Comparison of ENCODE assay signal across 12 cellular contexts in the genomic region with DNA sequence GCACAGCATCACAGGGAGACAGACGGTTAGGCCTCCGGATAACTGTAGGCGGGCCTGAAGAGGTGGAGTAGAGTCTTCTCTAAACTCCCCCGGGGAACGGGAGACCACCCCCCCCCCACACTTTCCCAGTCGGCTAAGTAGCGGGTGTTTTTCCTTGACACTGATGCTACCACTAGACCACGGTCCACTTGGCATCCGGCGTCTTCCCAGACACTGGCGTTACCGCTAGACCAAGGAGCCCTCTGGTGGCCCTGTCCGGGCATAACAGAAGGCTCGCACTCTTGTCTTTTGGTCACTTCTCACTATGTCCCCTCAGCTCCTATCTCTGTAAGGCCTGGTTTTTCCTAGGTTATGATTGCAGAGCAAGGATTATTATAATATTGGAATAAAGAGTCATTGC. TPM values are rescaled to one million over a fixed set of nuclear protein-coding genes. Genes with fewer than 3 reads are reported as not detected.
DNase-seq lines count a peak whose midpoint lies in the region; ATAC-seq, FAIRE-seq and TF ChIP-seq lines count a peak whose summit lies in the region.
"Had no signal": no experiment of that assay in that cellular context is flagged by ENCODE, and none has a peak within 500 bp of the region (broad histone marks: within the 10 kb centered on the region; RNA-seq: fewer than 3 reads in every experiment).

No MANE protein-coding gene starts in this region.

- H3K36me3 Mint-ChIP-seq in activated CD8-positive, alpha-beta memory T cell treated with anti-CD3 and anti-CD28 coated beads, Interleukin-2, amount 10 ng/mL, durations not matched to agents 7 days and 5 days, result no peaks in the 10 kb centered on the region

- no peak overlapping the region for H3K4me2 ChIP-seq in HepG2 (ENCODE audit: low read depth, low read length)

- no peaks in the 10 kb centered on the region for H3K27me3 Mint-ChIP-seq in activated CD8-positive, alpha-beta memory T cell treated with anti-CD3 and anti-CD28 coated beads, Interleukin-2, amount 10 ng/mL, durations not matched to agents 7 days and 5 days

- no peak overlapping the region for H3K4me3 ChIP-seq in BE2C (ENCODE audit: low read depth, low read length)
- no peak overlapping the region for H3K4me3 ChIP-seq in GM12875 (ENCODE audit: low read depth, low read length)
- H3K4me3 ChIP-seq in HepG2 (replicated peaks in 1 of 3; ENCODE audit: insufficient read depth in 1 of 3, low read depth in 2 of 3, low read length in 3 of 3), result no peak overlapping the region

- CTCF ChIA-PET in activated CD8-positive, alpha-beta memory T cell treated with anti-CD3 and anti-CD28 coated beads, Interleukin-2, amount 10 ng/mL, durations not matched to agents 7 days and 5 days (lab: Charles Lee), result interaction anchor here (0.7 to 2.3 kb wide), 5 partner anchors 8 to 268 kb away, joined by 3 to 11 read pairs (median 4); no protein-coding TSS in a partner anchor
- CTCF ChIA-PET in HepG2 (lab: Yijun Ruan, JAX; ENCODE audit: low intra/inter-chr PET ratio, low total read pairs), result no interaction called here

- no peak overlapping the region for H2AFZ ChIP-seq in HepG2 (ENCODE audit: low read length)

- peaks cover 10% of the 10 kb centered on the region for H3K4me1 Mint-ChIP-seq in activated CD8-positive, alpha-beta memory T cell treated with anti-CD3 and anti-CD28 coated beads, Interleukin-2, amount 10 ng/mL, durations not matched to agents 7 days and 5 days

- H3K36me3 ChIP-seq in BE2C (no peaks in the 10 kb centered on the region), HepG2 (replicated peaks in 1 of 2; ENCODE audit: control insufficient read depth in 1 of 2, insufficient read depth in 2 of 2, low read length in 2 of 2) (no peaks in the 10 kb centered on the region)

- intact Hi-C loops in HepG2 (cut with micrococcal nuclease; ENCODE audit: unreplicated experiment), result no loop called here

- no peak overlapping the region for H3K4me3 Mint-ChIP-seq in activated CD8-positive, alpha-beta memory T cell treated with anti-CD3 and anti-CD28 coated beads, Interleukin-2, amount 10 ng/mL, durations not matched to agents 7 days and 5 days
- H3K4me3 Mint-ChIP-seq: T-helper 1 cell treated with Interleukin-12 subunit alpha and Interleukin-12 subunit beta and Interleukin-4 antibody, amounts not matched to agents 30 μg/mL and 1 μg/mL, for 36 hours had no signal

- ATAC-seq in activated CD8-positive, alpha-beta memory T cell treated with anti-CD3 and anti-CD28 coated beads, Interleukin-2, amount 10 ng/mL, durations not matched to agents 7 days and 5 days, result no peak
- ATAC-seq in HepG2 (no peak), HG02870 (IDR thresholded peaks at IDR 0.05; ENCODE audit: unreplicated experiment) (no peak), HG03039 (IDR thresholded peaks at IDR 0.05; ENCODE audit: unreplicated experiment) (no peak)

- TF ChIP-seq POLR2A in HepG2 (IDR thresholded peaks at IDR 0.05; ENCODE audit: insufficient read depth in 1 of 2, low read depth in 2 of 2, low read length in 2 of 2), result no peak

- H3K27ac ChIP-seq in HepG2 (ENCODE audit: extremely low read length, insufficient read depth, low read length), result no peak overlapping the region

- TF ChIP-seq EP300 in HepG2 (IDR thresholded peaks at IDR 0.05; ENCODE audit: low read depth in 2 of 2, low read length in 2 of 2) (no peak), HepG2 (CRISPR knock-in tag; IDR thresholded peaks at IDR 0.05; ENCODE audit: borderline replicate concordance) (no peak)

- H3K79me2 ChIP-seq in HepG2 (ENCODE audit: insufficient read depth, low read length), result no peaks in the 10 kb centered on the region

- H3K27me3 ChIP-seq in BE2C (no peaks in the 10 kb centered on the region), HepG2 (ENCODE audit: control insufficient read depth in 1 of 2, insufficient read depth in 2 of 2, low read length in 2 of 2) (peaks cover 0 to 11% of the 10 kb centered on the region in 2 experiments; a peak in 1 of 5 replicates)

- H3K9me3 ChIP-seq in BE2C (no peaks in the 10 kb centered on the region), HepG2 (ENCODE audit: low read length) (peaks cover 9% of the 10 kb centered on the region)

- BruUV-seq in HepG2 (replicated peaks; lab: Mats Ljungman, UMichigan), result no TSS peak

- TF ChIP-seq CTCF in BE2C (IDR thresholded peaks at IDR 0.05; ENCODE audit: low read depth, low read length) (peak; percentile 44; the same call in 1 of the 2 replicates), GM12875 (IDR thresholded peaks at IDR 0.05; ENCODE audit: borderline replicate concordance, insufficient read depth, low read depth, low read length) (peak; percentile 33; the same call in 1 of the 2 replicates), HepG2 (CRISPR knock-in tag; IDR thresholded peaks at IDR 0.05) (peak; percentile 50)

- in situ Hi-C loops in HepG2 (cut with HindIII; ENCODE audit: extremely low pct_ligation_motif_present, low pct_unique_long_range_greater_than_20kb), result no loop called here

- no peaks in the 10 kb centered on the region; the same call in 1 of the 2 replicates for H4K20me1 ChIP-seq in HepG2 (ENCODE audit: insufficient read depth, low read length)

- FAIRE-seq in HepG2 (lab: Jason Lieb, UNC), result no peak
- FAIRE-seq: kidney had no signal

- no peaks in the 10 kb centered on the region for H3K9me3 Mint-ChIP-seq in activated CD8-positive, alpha-beta memory T cell treated with anti-CD3 and anti-CD28 coated beads, Interleukin-2, amount 10 ng/mL, durations not matched to agents 7 days and 5 days (ENCODE audit: low read depth)
- H3K9me3 Mint-ChIP-seq: T-helper 1 cell treated with Interleukin-12 subunit alpha and Interleukin-12 subunit beta and Interleukin-4 antibody, amounts not matched to agents 30 μg/mL and 1 μg/mL, for 36 hours had no signal

- DNase-seq in BE2C, result peak; percentile 57
- DNase-seq in activated CD8-positive, alpha-beta memory T cell treated with anti-CD3 and anti-CD28 coated beads, Interleukin-2, amount 10 ng/mL, durations not matched to agents 7 days and 5 days, result peak; percentile 55
- DNase-seq in HepG2 (ENCODE audit: low spot score), result no peak
- no peak for DNase-seq in cerebellum (ENCODE audit: low spot score)
- DNase-seq in H4 (ENCODE audit: low spot score), result no peak
- DNase-seq: activated gamma-delta T cell, kidney, NCI-H446 had no signal

- 0 out of 2 replicates have a peak, but pooled peaks have one; percentile 21 for TF ChIP-seq RAD21 in HepG2 (CRISPR knock-in tag; IDR thresholded peaks at IDR 0.05)

- no peak overlapping the region for H3K27ac Mint-ChIP-seq in activated CD8-positive, alpha-beta memory T cell treated with anti-CD3 and anti-CD28 coated beads, Interleukin-2, amount 10 ng/mL, durations not matched to agents 7 days and 5 days
- H3K27ac Mint-ChIP-seq: T-helper 1 cell treated with Interleukin-12 subunit alpha and Interleukin-12 subunit beta and Interleukin-4 antibody, amounts not matched to agents 30 μg/mL and 1 μg/mL, for 36 hours had no signal

- POLR2A ChIA-PET in HepG2 (lab: Yijun Ruan, JAX), result no interaction called here

- 71% methylated on average over 14 of the region's 14 CpGs for WGBS in HepG2 (ENCODE audit: low lambda C conversion rate)

- no peaks in the 10 kb centered on the region for H3K4me1 ChIP-seq in BE2C
- H3K4me1 ChIP-seq in HepG2 (ENCODE audit: insufficient read depth, low read length), result no peaks in the 10 kb centered on the region

- no peak overlapping the region for H3K9ac ChIP-seq in HepG2 (ENCODE audit: insufficient read depth, low read depth, low read length)

RNA-seq across cellular contexts. Expression of gene NCL, which starts 25.7 kb away (rescaled TPM):
- polyA plus RNA-seq in BE2C (2012; ENCODE audit: insufficient read depth, insufficient read length, low read depth), result 932 TPM
- 100 to 1,000 TPM; 634 to 820 TPM for total RNA-seq in activated CD8-positive, alpha-beta memory T cell treated with anti-CD3 and anti-CD28 coated beads, Interleukin-2, amount 10 ng/mL, durations not matched to agents 7 days and 5 days
- total RNA-seq in HepG2 (2016; rRNA removed; fragmentation: Illumina TruSeq; extraction: Trizol) (779 and 1,144 TPM in 2 replicates), cerebellum (76.1 TPM)
- 61.7 and 76.7 TPM in 2 replicates for total RNA-seq in HepG2 (2016; cell fraction: cytosol; rRNA removed; fragmentation: Illumina TruSeq; extraction: Trizol; ENCODE audit: low read depth)
- total RNA-seq in HepG2 (2016; cell fraction: insoluble cytoplasmic fraction; rRNA removed; fragmentation: Illumina TruSeq; extraction: Trizol), result 790 and 1,072 TPM in 2 replicates
- total RNA-seq in HepG2 (2016; cell fraction: membrane; rRNA removed; fragmentation: Illumina TruSeq; extraction: Trizol), result 128 and 141 TPM in 2 replicates
- total RNA-seq in HepG2 (2016; cell fraction: nucleus; rRNA removed; fragmentation: Illumina TruSeq; extraction: Trizol), result 591 and 635 TPM in 2 replicates
- 91.5 and 105 TPM in 2 replicates for polyA plus RNA-seq in HepG2 (2011; rRNA removed)
- 50.8 and 75.9 TPM in 2 replicates for polyA plus RNA-seq in HepG2 (2011; cell fraction: cytosol; rRNA removed)
- polyA plus RNA-seq in HepG2 (2011; cell fraction: nucleus; rRNA removed), result 99.7 and 139 TPM in 2 replicates
- polyA plus RNA-seq in HepG2 (2012), result 351 and 573 TPM in 2 replicates
- 29.0 and 32.7 TPM in 2 replicates for polyA plus RNA-seq in HepG2 (2016; cell fraction: cytosol; fragmentation: Illumina TruSeq; extraction: Trizol; ENCODE audit: low read depth)
- polyA plus RNA-seq in HepG2 (2016; cell fraction: insoluble cytoplasmic fraction; fragmentation: Illumina TruSeq; extraction: Trizol; ENCODE audit: low read depth), result 1,733 and 1,875 TPM in 2 replicates
- polyA plus RNA-seq in HepG2 (2016; cell fraction: membrane; fragmentation: Illumina TruSeq; extraction: Trizol; ENCODE audit: low read depth), result 54.0 and 78.7 TPM in 2 replicates
- 1,027 and 1,033 TPM in 2 replicates for polyA plus RNA-seq in HepG2 (2016; cell fraction: nucleus; fragmentation: Illumina TruSeq; extraction: Trizol; ENCODE audit: insufficient read depth, low read depth)
- polyA minus RNA-seq in HepG2 (2011; rRNA and poly(A)+ RNA removed; ENCODE audit: low replicate concordance), result 22.3 and 47.2 TPM in 2 replicates
- polyA minus RNA-seq in HepG2 (2011; cell fraction: cytosol; rRNA and poly(A)+ RNA removed), result 85.0 and 124 TPM in 2 replicates
- 218 and 248 TPM in 2 replicates for polyA minus RNA-seq in HepG2 (2011; cell fraction: nucleus; rRNA and poly(A)+ RNA removed)
- total RNA-seq in H4 (2014; rRNA removed; shearing (Covaris generic)), result 82.2 and 136 TPM in 2 replicates

RNA-seq across cellular contexts. Expression of gene NMUR1, which starts 40.3 kb away (rescaled TPM):
- not detected for polyA plus RNA-seq in BE2C (2012; ENCODE audit: insufficient read depth, insufficient read length, low read depth)
- total RNA-seq in activated CD8-positive, alpha-beta memory T cell treated with anti-CD3 and anti-CD28 coated beads, Interleukin-2, amount 10 ng/mL, durations not matched to agents 7 days and 5 days, result 1 to 10 TPM; 3.6 to 8.6 TPM
- total RNA-seq in HepG2 (2016; rRNA removed; fragmentation: Illumina TruSeq; extraction: Trizol), result not detected in 2 replicates
- total RNA-seq in HepG2 (2016; cell fraction: cytosol; rRNA removed; fragmentation: Illumina TruSeq; extraction: Trizol; ENCODE audit: low read depth), result not detected in 2 replicates
- not detected in 2 replicates for total RNA-seq in HepG2 (2016; cell fraction: insoluble cytoplasmic fraction; rRNA removed; fragmentation: Illumina TruSeq; extraction: Trizol)
- total RNA-seq in HepG2 (2016; cell fraction: membrane; rRNA removed; fragmentation: Illumina TruSeq; extraction: Trizol), result not detected in 2 replicates
- not detected in 2 replicates for total RNA-seq in HepG2 (2016; cell fraction: nucleus; rRNA removed; fragmentation: Illumina TruSeq; extraction: Trizol)
- polyA plus RNA-seq in HepG2 (2011; rRNA removed), result not detected in 2 replicates
- polyA plus RNA-seq in HepG2 (2011; cell fraction: cytosol; rRNA removed), result not detected in 2 replicates
- polyA plus RNA-seq in HepG2 (2011; cell fraction: nucleus; rRNA removed), result not detected in 2 replicates
- polyA plus RNA-seq in HepG2 (2012), result not detected in 2 replicates
- polyA plus RNA-seq in HepG2 (2016; cell fraction: cytosol; fragmentation: Illumina TruSeq; extraction: Trizol; ENCODE audit: low read depth), result not detected in 2 replicates
- not detected in 2 replicates for polyA plus RNA-seq in HepG2 (2016; cell fraction: insoluble cytoplasmic fraction; fragmentation: Illumina TruSeq; extraction: Trizol; ENCODE audit: low read depth)
- not detected in 2 replicates for polyA plus RNA-seq in HepG2 (2016; cell fraction: membrane; fragmentation: Illumina TruSeq; extraction: Trizol; ENCODE audit: low read depth)
- not detected in 2 replicates for polyA plus RNA-seq in HepG2 (2016; cell fraction: nucleus; fragmentation: Illumina TruSeq; extraction: Trizol; ENCODE audit: insufficient read depth, low read depth)
- not detected in 2 replicates for polyA minus RNA-seq in HepG2 (2011; rRNA and poly(A)+ RNA removed; ENCODE audit: low replicate concordance)
- not detected in 2 replicates for polyA minus RNA-seq in HepG2 (2011; cell fraction: cytosol; rRNA and poly(A)+ RNA removed)
- not detected in 2 replicates for polyA minus RNA-seq in HepG2 (2011; cell fraction: nucleus; rRNA and poly(A)+ RNA removed)
- 0.73 TPM for total RNA-seq in cerebellum
- total RNA-seq in H4 (2014; rRNA removed; shearing (Covaris generic)), result not detected in 2 replicates

Comparison
In these comparisons a context has a peak if more than half of its experiments do, and no peak if none do; other contexts are left out.
1. DNase-seq: peak in BE2C (single experiment) and activated CD8-positive, alpha-beta memory T cell treated with anti-CD3 and anti-CD28 coated beads, Interleukin-2, amount 10 ng/mL, durations not matched to agents 7 days and 5 days (single experiment); none in HepG2 (single experiment), cerebellum (single experiment) and H4 (single experiment).
2. Peak in every context shown above with its lines, with median percentiles within 50 percentile points of each other: CTCF ChIP-seq.